Comparison of ENCODE assay signal across 8 cellular contexts in genomic region chr1:230917284-230918135, GRCh38. TPM values are rescaled to one million over a fixed set of nuclear protein-coding genes. Genes with fewer than 3 reads are reported as not detected.
DNase-seq lines count a peak whose midpoint lies in the region; FAIRE-seq and TF ChIP-seq lines count a peak whose summit lies in the region.

No MANE protein-coding gene starts in this region.

- peak; percentile 78 for DNase-seq in activated gamma-delta T cell treated with Interleukin-2 at 50 U/mL for 16 hours
- no peak for DNase-seq in activated gamma-delta T cell (lab: John Stamatoyannopoulos, UW)
- peak; percentile 79 to 83 for DNase-seq in SHP77 (lab: John Stamatoyannopoulos, UW)
- DNase-seq in activated effector memory CD4-positive, alpha-beta T cell treated with anti-CD3 and anti-CD28 coated beads, Interleukin-2, amount 50 U/mL, for 16 hours, result peak; percentile 87
- peak; percentile 29 to 46 for DNase-seq in frontal cortex (ENCODE audit: low spot score in 2 of 2)
- DNase-seq in ovary, result peak; percentile 33 to 70 (median 66)
- peak; percentile 71 to 75 for DNase-seq in tibial artery

- no peak overlapping the region for H3K4me2 ChIP-seq in KMS-11

- intact Hi-C loops in ovary (cut with DNase I), result loop anchor here (5.0 to 10.0 kb wide), 2 partner anchors 120 to 297 kb away; no protein-coding TSS in a partner anchor
- intact Hi-C loops in tibial artery (cut with DNase I; ENCODE audit: low total_unique reads), result loop anchor here (2.0 to 5.0 kb wide), 2 partner anchors 119 to 295 kb away; no protein-coding TSS in a partner anchor

- no peak for TF ChIP-seq POLR2A in ovary (IDR thresholded peaks at IDR 0.05)

- H4K20me1 ChIP-seq in KMS-11 (ENCODE audit: insufficient read depth), result no peaks in the 10 kb centered on the region

- H3K36me3 ChIP-seq in KMS-11 (ENCODE audit: insufficient read depth) (no peaks in the 10 kb centered on the region), ovary (no peaks in the 10 kb centered on the region), tibial artery (peaks cover 13 to 19% (median 18%) of the 10 kb centered on the region in 3 donors)

- H3K27me3 ChIP-seq in KMS-11 (ENCODE audit: insufficient read depth, low read depth) (no peaks in the 10 kb centered on the region), ovary (no peaks in the 10 kb centered on the region), tibial artery (no peaks in the 10 kb centered on the region)

- no peaks in the 10 kb centered on the region for H3K79me2 ChIP-seq in KMS-11 (ENCODE audit: insufficient read depth, low read depth)

- FAIRE-seq in frontal cortex (lab: Jason Lieb, UNC), result no peak

- 58 to 63% (median 61%) methylated on average over 15 of the region's 15 CpGs for WGBS in ovary, 3 donors

- H3K4me3 ChIP-seq in KMS-11 (IDR thresholded peaks at IDR 0.05; ENCODE audit: insufficient read depth, low read depth, low read length), result no peak overlapping the region
- H3K4me3 ChIP-seq in ovary, result no peak overlapping the region
- H3K4me3 ChIP-seq in tibial artery, result no peak overlapping the region

- TF ChIP-seq CTCF in KMS-11 (conservative IDR thresholded peaks at IDR 0.05; ENCODE audit: low read depth, low read length) (peak; percentile 75), ovary (IDR thresholded peaks at IDR 0.05) (peak in 2 of 3 donors; percentile 15 to 65), tibial artery (IDR thresholded peaks at IDR 0.05) (peak; percentile 49 to 59)

- H3K4me1 ChIP-seq in KMS-11 (ENCODE audit: low read depth, poor library complexity, severe bottlenecking) (no peaks in the 10 kb centered on the region), ovary (ENCODE audit: insufficient read depth) (peaks cover 1% of the 10 kb centered on the region), tibial artery (peaks cover 0 to 10% (median 9%) of the 10 kb centered on the region in 4 donors)

- H3K9me3 ChIP-seq in ovary, result no peaks in the 10 kb centered on the region
- no peaks in the 10 kb centered on the region for H3K9me3 ChIP-seq in tibial artery

- TF ChIP-seq EP300 in ovary (IDR thresholded peaks at IDR 0.05), result no peak

- no peak overlapping the region for H3K27ac ChIP-seq in KMS-11
- no peak overlapping the region for H3K27ac ChIP-seq in ovary
- H3K27ac ChIP-seq in tibial artery, result no peak overlapping the region

- no peak overlapping the region for H3K9ac ChIP-seq in KMS-11

- no peak overlapping the region for H2AFZ ChIP-seq in KMS-11 (ENCODE audit: low read depth)

RNA-seq across cellular contexts. Expression of gene C1orf198, which starts 49.2 kb away (rescaled TPM):
- total RNA-seq in frontal cortex (16.3 TPM), ovary (10 to 100 TPM; 36.7 to 60.8 (median 43.4) TPM)
- polyA plus RNA-seq in ovary, result 10 to 100 TPM; 34.0 to 58.3 TPM
